1 cellular context compared by ENCODE assay signal in the genomic region with DNA sequence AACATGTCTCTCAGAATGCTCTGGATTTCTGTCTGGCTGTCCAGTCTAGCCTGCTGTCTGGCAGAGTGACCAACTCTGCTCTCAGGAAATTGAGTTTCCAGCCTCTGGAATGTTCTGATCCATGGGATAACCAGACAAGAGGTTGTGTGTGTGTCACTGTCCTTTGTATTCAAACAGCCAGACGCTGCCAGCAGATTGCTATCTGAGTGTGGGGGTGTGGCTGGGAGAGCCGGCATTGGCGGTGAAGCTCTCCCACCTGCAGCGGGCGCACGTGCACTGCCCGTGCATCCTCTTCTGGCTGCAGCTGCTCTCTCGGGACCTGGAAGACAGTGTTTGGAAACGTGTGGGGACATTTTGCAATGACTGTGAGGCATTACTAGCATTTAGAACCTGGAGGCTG.
TF ChIP-seq lines count a peak whose summit lies in the region.

No MANE protein-coding gene starts in this region.

TF ChIP-seq in HepG2, 621 proteins besides CTCF, POLR2A, EP300 and RAD21 (continued from another document):
- TF ChIP-seq, protein P1, sequence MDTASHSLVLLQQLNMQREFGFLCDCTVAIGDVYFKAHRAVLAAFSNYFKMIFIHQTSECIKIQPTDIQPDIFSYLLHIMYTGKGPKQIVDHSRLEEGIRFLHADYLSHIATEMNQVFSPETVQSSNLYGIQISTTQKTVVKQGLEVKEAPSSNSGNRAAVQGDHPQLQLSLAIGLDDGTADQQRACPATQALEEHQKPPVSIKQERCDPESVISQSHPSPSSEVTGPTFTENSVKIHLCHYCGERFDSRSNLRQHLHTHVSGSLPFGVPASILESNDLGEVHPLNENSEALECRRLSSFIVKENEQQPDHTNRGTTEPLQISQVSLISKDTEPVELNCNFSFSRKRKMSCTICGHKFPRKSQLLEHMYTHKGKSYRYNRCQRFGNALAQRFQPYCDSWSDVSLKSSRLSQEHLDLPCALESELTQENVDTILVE (CRISPR knock-in tag; IDR thresholded peaks at IDR 0.05): peak; percentile 45; the same call in 1 of the 2 replicates
- peak in 1 of 2 experiments; percentile 53; a peak in 1 of 4 replicates for TF ChIP-seq KLF16 (CRISPR knock-in tag; IDR thresholded peaks at IDR 0.05)
- TF ChIP-seq, protein P2, sequence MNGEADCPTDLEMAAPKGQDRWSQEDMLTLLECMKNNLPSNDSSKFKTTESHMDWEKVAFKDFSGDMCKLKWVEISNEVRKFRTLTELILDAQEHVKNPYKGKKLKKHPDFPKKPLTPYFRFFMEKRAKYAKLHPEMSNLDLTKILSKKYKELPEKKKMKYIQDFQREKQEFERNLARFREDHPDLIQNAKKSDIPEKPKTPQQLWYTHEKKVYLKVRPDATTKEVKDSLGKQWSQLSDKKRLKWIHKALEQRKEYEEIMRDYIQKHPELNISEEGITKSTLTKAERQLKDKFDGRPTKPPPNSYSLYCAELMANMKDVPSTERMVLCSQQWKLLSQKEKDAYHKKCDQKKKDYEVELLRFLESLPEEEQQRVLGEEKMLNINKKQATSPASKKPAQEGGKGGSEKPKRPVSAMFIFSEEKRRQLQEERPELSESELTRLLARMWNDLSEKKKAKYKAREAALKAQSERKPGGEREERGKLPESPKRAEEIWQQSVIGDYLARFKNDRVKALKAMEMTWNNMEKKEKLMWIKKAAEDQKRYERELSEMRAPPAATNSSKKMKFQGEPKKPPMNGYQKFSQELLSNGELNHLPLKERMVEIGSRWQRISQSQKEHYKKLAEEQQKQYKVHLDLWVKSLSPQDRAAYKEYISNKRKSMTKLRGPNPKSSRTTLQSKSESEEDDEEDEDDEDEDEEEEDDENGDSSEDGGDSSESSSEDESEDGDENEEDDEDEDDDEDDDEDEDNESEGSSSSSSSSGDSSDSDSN (CRISPR knock-in tag; IDR thresholded peaks at IDR 0.05): 0 out of 2 replicates have a peak, but pooled peaks have one; percentile 20
